ENCODE assay signal across 1 cellular context in the genomic region with DNA sequence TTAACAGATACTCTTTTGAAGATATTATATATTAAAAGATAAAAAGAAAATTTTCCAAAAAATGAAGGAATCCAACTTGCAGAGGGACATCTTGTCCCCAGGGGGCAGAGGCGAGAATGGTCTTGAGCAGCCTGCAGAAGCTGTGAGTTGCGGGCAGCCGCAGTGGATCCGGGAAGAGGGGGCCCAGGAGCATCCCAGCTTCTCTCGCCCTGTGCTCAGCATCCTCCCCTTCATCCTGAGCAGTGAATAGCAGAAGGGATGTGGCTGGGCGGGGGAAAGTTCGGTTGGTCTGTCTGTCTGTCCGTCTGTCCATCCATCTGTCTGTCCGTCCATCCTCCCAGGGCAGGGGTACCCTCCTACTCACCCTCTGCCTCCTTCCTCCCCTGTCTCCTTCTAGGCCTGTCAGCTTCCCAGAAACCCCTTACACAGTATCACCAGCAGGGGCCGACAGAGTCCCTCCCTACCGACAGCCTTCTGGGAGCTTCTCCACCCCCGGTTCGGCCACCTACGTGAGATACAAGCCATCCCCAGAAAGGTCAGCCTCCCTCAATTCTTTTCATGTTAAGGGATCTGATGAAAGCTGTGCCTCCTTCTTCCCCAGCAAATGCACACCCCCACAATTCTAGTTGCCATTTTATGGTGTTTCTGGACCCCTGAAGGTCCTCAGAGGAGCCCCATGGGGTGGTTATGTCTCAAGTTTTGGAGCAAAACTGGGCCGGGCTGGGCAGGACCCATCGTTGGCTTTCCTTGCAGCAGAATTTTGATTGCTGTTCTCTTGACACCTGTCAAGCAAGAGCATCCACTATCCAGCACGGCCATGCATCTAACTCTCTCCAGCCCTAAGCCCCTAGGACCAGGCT.
TF ChIP-seq lines count a peak whose summit lies in the region.

No MANE protein-coding gene starts in this region.

TF ChIP-seq in HEK293, 187 proteins besides CTCF, POLR2A, EP300 and RAD21 (continued from another document and continues in another):
- TF ChIP-seq ZNF148 (tag by site-specific recombination; IDR thresholded peaks at IDR 0.05; ENCODE audit: borderline replicate concordance) (no peak), ZNF24 (tag by site-specific recombination; IDR thresholded peaks at IDR 0.05) (no peak), ZNF585B (tag by site-specific recombination; IDR thresholded peaks at IDR 0.05) (no peak), ZNF530 (tag by site-specific recombination; IDR thresholded peaks at IDR 0.05; ENCODE audit: low read depth) (no peak), ZBTB7A (tag by site-specific recombination; IDR thresholded peaks at IDR 0.05; ENCODE audit: low read depth) (no peak), ZBTB49 (tag by site-specific recombination; IDR thresholded peaks at IDR 0.05; ENCODE audit: low read depth) (no peak), HOXC10 (CRISPR knock-in tag; IDR thresholded peaks at IDR 0.05) (no peak), ZBTB20 (tag by site-specific recombination; IDR thresholded peaks at IDR 0.05) (peak; percentile 46; the same call in 1 of the 2 replicates), ZEB2 (tag by site-specific recombination; IDR thresholded peaks at IDR 0.05) (no peak), ZBTB26 (tag by site-specific recombination; optimal IDR thresholded peaks at IDR 0.05) (peak; percentile 14), BCL11B (tag by site-specific recombination; IDR thresholded peaks at IDR 0.05; ENCODE audit: low read depth) (no peak), ZNF324 (tag by site-specific recombination; IDR thresholded peaks at IDR 0.05) (no peak), ZBTB6 (tag by site-specific recombination; IDR thresholded peaks at IDR 0.05) (no peak), ZNF768 (tag by site-specific recombination; IDR thresholded peaks at IDR 0.05) (no peak), ZNF202 (tag by site-specific recombination; IDR thresholded peaks at IDR 0.05; ENCODE audit: borderline replicate concordance) (no peak), ZSCAN30 (tag by site-specific recombination; IDR thresholded peaks at IDR 0.05) (no peak), TCF7L2 (IDR thresholded peaks at IDR 0.05; ENCODE audit: borderline replicate concordance, low read depth, low read length) (no peak), ZNF529 (tag by site-specific recombination; IDR thresholded peaks at IDR 0.05; ENCODE audit: insufficient replicate concordance) (no peak), ZNF555 (tag by site-specific recombination; conservative IDR thresholded peaks at IDR 0.05) (no peak), ZNF837 (tag by site-specific recombination; IDR thresholded peaks at IDR 0.05) (no peak), ZNF843 (tag by site-specific recombination; IDR thresholded peaks at IDR 0.05) (no peak), KLF8 (tag by site-specific recombination; IDR thresholded peaks at IDR 0.05) (no peak), KLF9 (tag by site-specific recombination; IDR thresholded peaks at IDR 0.05; ENCODE audit: low read depth) (no peak), ZNF133 (tag by site-specific recombination; IDR thresholded peaks at IDR 0.05) (no peak), GLI2 (tag by site-specific recombination; IDR thresholded peaks at IDR 0.05; ENCODE audit: borderline replicate concordance, low read depth) (no peak), ZNF37A (tag by site-specific recombination; IDR thresholded peaks at IDR 0.05) (no peak), PRDM2 (tag by site-specific recombination; IDR thresholded peaks at IDR 0.05; ENCODE audit: borderline replicate concordance) (no peak), KLF16 (tag by site-specific recombination; IDR thresholded peaks at IDR 0.05) (no peak; the same call in 1 of the 2 replicates), YY2 (tag by site-specific recombination; IDR thresholded peaks at IDR 0.05) (no peak), PRDM4 (tag by site-specific recombination; IDR thresholded peaks at IDR 0.05) (no peak), ZNF48 (tag by site-specific recombination; IDR thresholded peaks at IDR 0.05) (no peak), ZNF626 (tag by site-specific recombination; IDR thresholded peaks at IDR 0.05) (no peak), GLIS1 (tag by site-specific recombination; IDR thresholded peaks at IDR 0.05) (no peak; the same call in 1 of the 2 replicates), ZNF596 (tag by site-specific recombination; IDR thresholded peaks at IDR 0.05) (no peak), ZNF623 (tag by site-specific recombination; IDR thresholded peaks at IDR 0.05) (no peak), TRIM28 (IDR thresholded peaks at IDR 0.05; ENCODE audit: borderline replicate concordance, low read length) (no peak), ZNF76 (tag by site-specific recombination; IDR thresholded peaks at IDR 0.05; ENCODE audit: borderline replicate concordance, low read depth) (peak; percentile 37; the same call in 1 of the 2 replicates)
- TF ChIP-seq, protein P1, sequence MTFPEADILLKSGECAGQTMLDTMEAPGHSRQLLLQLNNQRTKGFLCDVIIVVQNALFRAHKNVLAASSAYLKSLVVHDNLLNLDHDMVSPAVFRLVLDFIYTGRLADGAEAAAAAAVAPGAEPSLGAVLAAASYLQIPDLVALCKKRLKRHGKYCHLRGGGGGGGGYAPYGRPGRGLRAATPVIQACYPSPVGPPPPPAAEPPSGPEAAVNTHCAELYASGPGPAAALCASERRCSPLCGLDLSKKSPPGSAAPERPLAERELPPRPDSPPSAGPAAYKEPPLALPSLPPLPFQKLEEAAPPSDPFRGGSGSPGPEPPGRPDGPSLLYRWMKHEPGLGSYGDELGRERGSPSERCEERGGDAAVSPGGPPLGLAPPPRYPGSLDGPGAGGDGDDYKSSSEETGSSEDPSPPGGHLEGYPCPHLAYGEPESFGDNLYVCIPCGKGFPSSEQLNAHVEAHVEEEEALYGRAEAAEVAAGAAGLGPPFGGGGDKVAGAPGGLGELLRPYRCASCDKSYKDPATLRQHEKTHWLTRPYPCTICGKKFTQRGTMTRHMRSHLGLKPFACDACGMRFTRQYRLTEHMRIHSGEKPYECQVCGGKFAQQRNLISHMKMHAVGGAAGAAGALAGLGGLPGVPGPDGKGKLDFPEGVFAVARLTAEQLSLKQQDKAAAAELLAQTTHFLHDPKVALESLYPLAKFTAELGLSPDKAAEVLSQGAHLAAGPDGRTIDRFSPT (tag by site-specific recombination; IDR thresholded peaks at IDR 0.05) = no peak
